ENCODE assay signal across 21 cellular contexts in the genomic region with DNA sequence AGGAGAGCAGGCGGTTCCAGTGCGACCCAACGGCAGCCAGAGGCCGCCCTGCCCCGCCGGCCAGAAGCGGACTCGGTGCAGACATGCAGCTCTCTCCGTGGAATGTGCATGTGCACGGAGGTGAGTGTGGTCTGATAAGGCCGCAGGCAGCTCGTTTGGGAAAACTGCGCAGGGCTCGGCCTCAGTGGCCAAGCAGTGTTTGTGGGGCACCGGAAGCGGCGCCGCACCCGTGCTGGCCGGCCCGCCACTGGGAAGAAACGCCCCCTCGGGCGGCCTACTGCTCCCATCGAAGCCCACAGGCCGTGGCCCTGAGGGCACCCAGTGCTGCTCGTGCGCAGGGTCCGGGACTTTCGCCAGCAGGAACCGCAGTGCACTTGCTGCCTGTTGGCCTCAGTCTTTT.
"Had no signal": no experiment of that assay in that cellular context is flagged by ENCODE, and none has a peak within 500 bp of the region (broad histone marks: within the 10 kb centered on the region; RNA-seq: fewer than 3 reads in every experiment).

No MANE protein-coding gene starts in this region.

- H3K27ac ChIP-seq: RWPE1 had no signal

- H3K27me3 ChIP-seq: MG63 had no signal

- ATAC-seq: SK-N-SH treated with all-trans-retinoic acid at 6 μM for 48 hours had no signal

- DNase-seq: IMR-90, Karpas-422, KG1, MG63, NCI-H1092, NCI-H1105 treated with DMSO at 0.1 percent for 48 hours, NCI-H1417 treated with DMSO at 0.1 percent for 48 hours, NCI-H146, NCI-H1694 treated with DMSO at 0.1 percent for 48 hours, NCI-H1930, NCI-H2081 treated with DMSO at 0.1 percent for 48 hours, NCI-H2171, NCI-H226, NCI-H446, NCI-H510A, NCI-H524 treated with DMSO at 0.1 percent for 48 hours, NCI-H69, NCI-H774, SHP77 had no signal

- H3K4me3 ChIP-seq: MG63 had no signal

- H3K9me3 ChIP-seq: MG63 had no signal
